In the genomic region with DNA sequence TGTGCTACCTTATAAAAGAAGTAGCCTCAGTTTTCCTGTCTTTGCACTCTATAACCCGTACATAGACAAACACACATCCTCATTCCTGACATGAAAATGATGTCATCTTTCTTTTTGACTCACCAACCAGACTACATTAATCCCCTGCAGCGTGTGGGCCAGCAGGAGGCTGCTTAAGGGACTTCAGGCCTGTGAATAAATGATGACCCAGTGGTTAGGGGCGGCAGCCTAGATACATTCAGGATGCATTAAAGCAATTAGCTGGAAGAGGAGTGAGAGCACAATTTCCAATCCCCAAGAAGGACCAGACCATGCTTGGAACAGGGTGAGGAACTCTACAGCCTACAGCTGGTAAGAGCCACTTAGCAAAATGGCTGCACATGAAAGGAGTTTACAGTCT, we compare ENCODE assay signal across 8 cellular contexts. TPM values are rescaled to one million over a fixed set of nuclear protein-coding genes. Genes with fewer than 3 reads are reported as not detected.
DNase-seq lines count a peak whose midpoint lies in the region; ATAC-seq and TF ChIP-seq lines count a peak whose summit lies in the region.

No MANE protein-coding gene starts in this region.

- ATAC-seq in GM18498 (IDR thresholded peaks at IDR 0.05; ENCODE audit: unreplicated experiment), result peak; percentile 68
- ATAC-seq in GM21515 (IDR thresholded peaks at IDR 0.05; ENCODE audit: unreplicated experiment), result peak; percentile 63

- no peaks in the 10 kb centered on the region for H3K36me3 Mint-ChIP-seq in CD14-positive monocyte

- intact Hi-C loops in CD14-positive monocyte (cut with micrococcal nuclease), result loop anchor here in 1 of 2 donors (10.0 kb wide), 1 partner anchor 52 kb away; no protein-coding TSS in a partner anchor

- H3K4me3 Mint-ChIP-seq in CD14-positive monocyte, result no peak overlapping the region

- TF ChIP-seq CTCF in CD14-positive monocyte (IDR thresholded peaks at IDR 0.05), result no peak

- H3K27ac Mint-ChIP-seq in CD14-positive monocyte, result peak overlapping the region in 1 of 7 donors; percentile 74

- H3K27ac ChIP-seq in epithelial cell of prostate, result no peak overlapping the region

- peak; percentile 87 for DNase-seq in HT1080 (ENCODE audit: low read depth)
- peak; percentile 49 for DNase-seq in epithelial cell of prostate (ENCODE audit: low read depth, low spot score)
- DNase-seq in cortex of kidney (lab: John Stamatoyannopoulos, UW), result no peak
- no peak for DNase-seq in ureter (ENCODE audit: low spot score)
- no peak for DNase-seq in CD14-positive monocyte (ENCODE audit: low spot score)
- no peak for DNase-seq in GF-D8 (lab: John Stamatoyannopoulos, UW)

- peaks cover 16% of the 10 kb centered on the region for H3K4me1 Mint-ChIP-seq in CD14-positive monocyte

- peaks cover 0 to 3% (median 0%) of the 10 kb centered on the region in 7 donors for H3K9me3 Mint-ChIP-seq in CD14-positive monocyte

- peaks cover 2 to 9% (median 3%) of the 10 kb centered on the region in 3 donors for H3K27me3 Mint-ChIP-seq in CD14-positive monocyte (ENCODE audit: low read depth in 3 of 3)

RNA-seq across cellular contexts. Expression of a gene that starts 57.3 kb away (rescaled TPM):
- total RNA-seq in HT1080 (2014; rRNA removed; shearing (Covaris generic)), result 16.5 and 28.9 TPM in 2 replicates
- 14.4 and 21.1 TPM in 2 replicates for polyA plus RNA-seq in HT1080 (2015; cell fraction: cytosol; rRNA removed)
- polyA plus RNA-seq in HT1080 (2015; cell fraction: nucleus; rRNA removed), result 29.1 and 41.6 TPM in 2 replicates
- 54.7 TPM for total RNA-seq in ureter
- 10 to 100 TPM in 1 of 2 donors, 1 to 10 TPM in 1; 9.4 to 10.3 TPM for polyA plus RNA-seq in CD14-positive monocyte

Comparison
In these comparisons a context has a peak if more than half of its experiments do, and no peak if none do; other contexts are left out.
1. DNase-seq: peak in HT1080 (single experiment) and epithelial cell of prostate (single experiment); none in cortex of kidney (single experiment), ureter (single experiment), CD14-positive monocyte (single experiment) and GF-D8 (single experiment).